25 cellular contexts compared by ENCODE assay signal in genomic region chr1:245803666-245804037, GRCh38.
DNase-seq lines count a peak whose midpoint lies in the region; ATAC-seq and TF ChIP-seq lines count a peak whose summit lies in the region.
"Had no signal": no experiment of that assay in that cellular context is flagged by ENCODE, and none has a peak within 500 bp of the region (broad histone marks: within the 10 kb centered on the region; RNA-seq: fewer than 3 reads in every experiment).

No MANE protein-coding gene starts in this region.

- no peaks in the 10 kb centered on the region for H3K27me3 Mint-ChIP-seq in neural crest cell (ENCODE audit: low read depth)
- no peaks in the 10 kb centered on the region for H3K27me3 Mint-ChIP-seq in activated CD4-positive, alpha-beta T cell treated with anti-CD3 and anti-CD28 coated beads, Interleukin-2, amount 10 ng/mL, durations not matched to agents 7 days and 5 days
- H3K27me3 Mint-ChIP-seq: CD4-positive, alpha-beta memory T cell; CD4-positive, CD25-positive, alpha-beta regulatory T cell; CD8-positive, alpha-beta memory T cell had no signal

- TF ChIP-seq RAD21 in SK-N-SH (IDR thresholded peaks at IDR 0.05; ENCODE audit: low read length) = no peak

- WGBS in gastroesophageal sphincter (ENCODE audit: low coverage in 1 of 2), 2 donors = 80 to 86% methylated on average over 3 of the region's 5 CpGs
- 97% methylated on average over 5 of the region's 5 CpGs for WGBS in SK-N-SH (ENCODE audit: low lambda C conversion rate)

- no peak overlapping the region for H3K9ac ChIP-seq in SK-N-SH
- H3K9ac ChIP-seq: BLaER1 had no signal

- no peaks in the 10 kb centered on the region for H3K27me3 ChIP-seq in gastroesophageal sphincter
- H3K27me3 ChIP-seq in SK-N-SH (ENCODE audit: insufficient read depth) = no peaks in the 10 kb centered on the region
- H3K27me3 ChIP-seq: BE2C, BLaER1 had no signal

- no peaks in the 10 kb centered on the region for H3K36me3 ChIP-seq in gastroesophageal sphincter
- H3K36me3 ChIP-seq in SK-N-SH (replicated peaks in 1 of 2; ENCODE audit: control insufficient read depth in 1 of 2, insufficient read depth in 2 of 2, low read length in 1 of 2) = no peaks in the 10 kb centered on the region
- H3K36me3 ChIP-seq: BLaER1 had no signal

- no peak overlapping the region for H3K27ac ChIP-seq in gastroesophageal sphincter
- H3K27ac ChIP-seq in SK-N-SH (ENCODE audit: low read depth in 2 of 2, low read length in 1 of 2) = no peak overlapping the region
- H3K27ac ChIP-seq: BLaER1 had no signal

- TF ChIP-seq CTCF in neural crest cell (conservative IDR thresholded peaks at IDR 0.05) (no peak), gastroesophageal sphincter (IDR thresholded peaks at IDR 0.05) (no peak), SK-N-SH (IDR thresholded peaks at IDR 0.05) (no peak)

- H3F3A ChIP-seq in SK-N-SH (replicated peaks; ENCODE audit: insufficient read depth) = no peaks in the 10 kb centered on the region

- H3K4me3 Mint-ChIP-seq in neural crest cell = no peak overlapping the region
- H3K4me3 Mint-ChIP-seq in activated CD4-positive, alpha-beta T cell treated with anti-CD3 and anti-CD28 coated beads, Interleukin-2, amount 10 ng/mL, durations not matched to agents 7 days and 5 days = no peak overlapping the region
- H3K4me3 Mint-ChIP-seq: CD14-positive monocyte; CD4-positive, alpha-beta memory T cell; CD4-positive, CD25-positive, alpha-beta regulatory T cell; CD8-positive, alpha-beta memory T cell had no signal

- H3K4me3 ChIP-seq in gastroesophageal sphincter (no peak overlapping the region), SK-N-SH (ENCODE audit: low read depth in 2 of 2, low read length in 1 of 2) (no peak overlapping the region)
- H3K4me3 ChIP-seq: BLaER1, GM12878 had no signal

- H3K4me1 Mint-ChIP-seq in neural crest cell = no peaks in the 10 kb centered on the region
- peaks cover 3% of the 10 kb centered on the region for H3K4me1 Mint-ChIP-seq in activated CD4-positive, alpha-beta T cell treated with anti-CD3 and anti-CD28 coated beads, Interleukin-2, amount 10 ng/mL, durations not matched to agents 7 days and 5 days

- no peak overlapping the region for H3K4me2 ChIP-seq in SK-N-SH
- H3K4me2 ChIP-seq: BLaER1 had no signal

- H3K36me3 Mint-ChIP-seq in neural crest cell (ENCODE audit: low read depth) = no peaks in the 10 kb centered on the region
- no peaks in the 10 kb centered on the region for H3K36me3 Mint-ChIP-seq in activated CD4-positive, alpha-beta T cell treated with anti-CD3 and anti-CD28 coated beads, Interleukin-2, amount 10 ng/mL, durations not matched to agents 7 days and 5 days (ENCODE audit: low read depth)
- H3K36me3 Mint-ChIP-seq: CD14-positive monocyte had no signal

- DNase-seq in globus pallidus (ENCODE audit: low spot score) (peak; percentile 8), medulla oblongata (ENCODE audit: extremely low spot score) (peak; percentile 27), neural crest cell (ENCODE audit: low read depth, low spot score) (no peak), NCI-H1417 (lab: John Stamatoyannopoulos, UW) (no peak), SK-N-SH (no peak)
- DNase-seq in activated CD4-positive, alpha-beta T cell treated with anti-CD3 and anti-CD28 coated beads, Interleukin-2, amount 10 ng/mL, durations not matched to agents 7 days and 5 days = no peak
- DNase-seq: 8988T; ACHN; BE2C; C1 segment of cervical spinal cord; CD4-positive, alpha-beta memory T cell; CD4-positive, CD25-positive, alpha-beta regulatory T cell; CD8-positive, alpha-beta memory T cell; COR-L47; DMS 273 treated with DMSO at 0.1 percent for 48 hours; DMS153; DMS53; DMS79; DND-41; EL; GDM1 had no signal

- peak overlapping the region; percentile 88 for H3K27ac Mint-ChIP-seq in neural crest cell (ENCODE audit: unreplicated experiment)
- no peak overlapping the region for H3K27ac Mint-ChIP-seq in activated CD4-positive, alpha-beta T cell treated with anti-CD3 and anti-CD28 coated beads, Interleukin-2, amount 10 ng/mL, durations not matched to agents 7 days and 5 days
- H3K27ac Mint-ChIP-seq: CD14-positive monocyte; CD8-positive, alpha-beta memory T cell had no signal

- H2AFZ ChIP-seq in SK-N-SH (ENCODE audit: low read depth) = no peak overlapping the region

- no peak for TF ChIP-seq EP300 in gastroesophageal sphincter (IDR thresholded peaks at IDR 0.05)
- no peak for TF ChIP-seq EP300 in SK-N-SH (IDR thresholded peaks at IDR 0.05; ENCODE audit: borderline replicate concordance in 1 of 2, low read depth in 1 of 2, low read length in 1 of 2)

- no peaks in the 10 kb centered on the region for H4K20me1 ChIP-seq in SK-N-SH (ENCODE audit: insufficient read depth)
- H4K20me1 ChIP-seq: BLaER1 had no signal

- H3K9me2 ChIP-seq in SK-N-SH = no peaks in the 10 kb centered on the region

- no peak for ATAC-seq in gastroesophageal sphincter
- ATAC-seq: GM12878 had no signal

- no peaks in the 10 kb centered on the region for H3K9me3 Mint-ChIP-seq in neural crest cell
- H3K9me3 Mint-ChIP-seq in activated CD4-positive, alpha-beta T cell treated with anti-CD3 and anti-CD28 coated beads, Interleukin-2, amount 10 ng/mL, durations not matched to agents 7 days and 5 days = no peaks in the 10 kb centered on the region
- H3K9me3 Mint-ChIP-seq: CD14-positive monocyte; CD4-positive, CD25-positive, alpha-beta regulatory T cell had no signal

- no peaks in the 10 kb centered on the region for H3K79me2 ChIP-seq in SK-N-SH (ENCODE audit: insufficient read depth)

- POLR2A ChIA-PET in SK-N-SH (lab: Yijun Ruan, JAX) = no interaction called here
- POLR2A ChIA-PET in activated CD4-positive, alpha-beta T cell treated with anti-CD3 and anti-CD28 coated beads, Interleukin-2, amount 10 ng/mL, durations not matched to agents 7 days and 5 days (lab: Charles Lee) = no interaction called here

- TF ChIP-seq POLR2A in gastroesophageal sphincter (IDR thresholded peaks at IDR 0.05) = no peak

- H3K4me1 ChIP-seq in gastroesophageal sphincter (no peaks in the 10 kb centered on the region), SK-N-SH (ENCODE audit: control insufficient read depth in 1 of 2, insufficient read depth in 2 of 2, low read depth in 1 of 2, low read length in 1 of 2) (peaks cover 0 to 36% of the 10 kb centered on the region in 2 experiments; a peak in 2 of 4 replicates)

- no peaks in the 10 kb centered on the region for H3K9me3 ChIP-seq in gastroesophageal sphincter
- no peaks in the 10 kb centered on the region for H3K9me3 ChIP-seq in SK-N-SH
- H3K9me3 ChIP-seq: BE2C, BLaER1 had no signal

- CTCF ChIA-PET in SK-N-SH (lab: Yijun Ruan, JAX) = no interaction called here
- CTCF ChIA-PET in activated CD4-positive, alpha-beta T cell treated with anti-CD3 and anti-CD28 coated beads, Interleukin-2, amount 10 ng/mL, durations not matched to agents 7 days and 5 days (lab: Charles Lee) = interaction anchor here (0.6 kb wide), 1 partner anchor 306 kb away, joined by 3 read pairs; no protein-coding TSS in a partner anchor

TF ChIP-seq in SK-N-SH, 30 proteins besides CTCF, POLR2A, EP300 and RAD21:
- TF ChIP-seq GABPA (IDR thresholded peaks at IDR 0.05; ENCODE audit: low read depth) (no peak), RCOR1 (IDR thresholded peaks at IDR 0.05; ENCODE audit: low read length) (no peak), JUND (IDR thresholded peaks at IDR 0.05) (no peak), RFX5 (IDR thresholded peaks at IDR 0.05; ENCODE audit: low read length) (no peak), FOXJ3 (CRISPR knock-in tag; IDR thresholded peaks at IDR 0.05) (no peak), TEAD4 (IDR thresholded peaks at IDR 0.05; ENCODE audit: borderline replicate concordance, insufficient read depth) (no peak)
TF ChIP-seq in SK-N-SH: peak in this region for 0.

Comparison
In these comparisons a context has a peak if more than half of its experiments do, and no peak if none do; other contexts are left out.
1. DNase-seq: peak in globus pallidus (single experiment) and medulla oblongata (single experiment); none in neural crest cell (single experiment), NCI-H1417 (0 of 3), SK-N-SH (single experiment) and activated CD4-positive, alpha-beta T cell treated with anti-CD3 and anti-CD28 coated beads, Interleukin-2, amount 10 ng/mL, durations not matched to agents 7 days and 5 days (single experiment).